In genomic region chr21:16195476-16195875, GRCh38 we compare ENCODE assay signal across 8 cellular contexts.
A peak's percentile ranks its signal among the peaks of the same experiment; 100 is the strongest.
DNase-seq lines count a peak whose midpoint lies in the region; ATAC-seq and TF ChIP-seq lines count a peak whose summit lies in the region.

No MANE protein-coding gene starts in this region.

- H3K27me3 ChIP-seq in GM06990 (replicated peaks; ENCODE audit: control insufficient read depth, insufficient read depth, low read length) (no peaks in the 10 kb centered on the region), SJCRH30 (no peaks in the 10 kb centered on the region)

- peak overlapping the region; percentile 27 for H3K4me3 ChIP-seq in GM06990 (replicated peaks; ENCODE audit: low read depth, low read length)
- H3K4me3 ChIP-seq in SJCRH30, result peak overlapping the region; percentile 67

- H3K9me3 ChIP-seq in SJCRH30 (replicated peaks), result no peaks in the 10 kb centered on the region

- no peak for TF ChIP-seq CTCF in GM06990 (IDR thresholded peaks at IDR 0.05; ENCODE audit: insufficient read depth, low read length, poor library complexity, severe bottlenecking)

- H3K27ac ChIP-seq in SJCRH30, result peak overlapping the region; percentile 93

- no peaks in the 10 kb centered on the region; the same call in 1 of the 2 replicates for H3K4me1 ChIP-seq in SJCRH30

- no peaks in the 10 kb centered on the region for H3K36me3 ChIP-seq in GM06990 (ENCODE audit: control insufficient read depth, insufficient read depth, low read length)
- H3K36me3 ChIP-seq in SJCRH30, result no peaks in the 10 kb centered on the region

- no peak for ATAC-seq in HG03097 (IDR thresholded peaks at IDR 0.05; ENCODE audit: low FRiP score, unreplicated experiment)

- peak; percentile 17 for DNase-seq in GM06990 (ENCODE audit: extremely low read depth, insufficient read length)
- peak in 1 of 2 experiments; percentile 71 for DNase-seq in SJCRH30
- peak; percentile 75 for DNase-seq in fibroblast of the conjunctiva (ENCODE audit: low read depth)
- peak; percentile 51 for DNase-seq in renal cortical epithelial cell (ENCODE audit: low read depth)
- no peak for DNase-seq in activated CD4-positive, CD25-positive, alpha-beta regulatory T cell treated with anti-CD3 and anti-CD28 coated beads, Interleukin-2, amount 50 U/mL, for 72 hours
- no peak for DNase-seq in midbrain (lab: John Stamatoyannopoulos, UW)
- DNase-seq in activated CD4-positive, CD25-positive, alpha-beta regulatory T cell (lab: John Stamatoyannopoulos, UW), result no peak

Comparison
In these comparisons a context has a peak if more than half of its experiments do, and no peak if none do; other contexts are left out.
1. DNase-seq: peak in GM06990 (single experiment), fibroblast of the conjunctiva (single experiment) and renal cortical epithelial cell (single experiment); none in activated CD4-positive, CD25-positive, alpha-beta regulatory T cell treated with anti-CD3 and anti-CD28 coated beads, Interleukin-2, amount 50 U/mL, for 72 hours (single experiment), midbrain (single experiment) and activated CD4-positive, CD25-positive, alpha-beta regulatory T cell (0 of 4).